Comparison of ENCODE assay signal across 19 cellular contexts in the genomic region with DNA sequence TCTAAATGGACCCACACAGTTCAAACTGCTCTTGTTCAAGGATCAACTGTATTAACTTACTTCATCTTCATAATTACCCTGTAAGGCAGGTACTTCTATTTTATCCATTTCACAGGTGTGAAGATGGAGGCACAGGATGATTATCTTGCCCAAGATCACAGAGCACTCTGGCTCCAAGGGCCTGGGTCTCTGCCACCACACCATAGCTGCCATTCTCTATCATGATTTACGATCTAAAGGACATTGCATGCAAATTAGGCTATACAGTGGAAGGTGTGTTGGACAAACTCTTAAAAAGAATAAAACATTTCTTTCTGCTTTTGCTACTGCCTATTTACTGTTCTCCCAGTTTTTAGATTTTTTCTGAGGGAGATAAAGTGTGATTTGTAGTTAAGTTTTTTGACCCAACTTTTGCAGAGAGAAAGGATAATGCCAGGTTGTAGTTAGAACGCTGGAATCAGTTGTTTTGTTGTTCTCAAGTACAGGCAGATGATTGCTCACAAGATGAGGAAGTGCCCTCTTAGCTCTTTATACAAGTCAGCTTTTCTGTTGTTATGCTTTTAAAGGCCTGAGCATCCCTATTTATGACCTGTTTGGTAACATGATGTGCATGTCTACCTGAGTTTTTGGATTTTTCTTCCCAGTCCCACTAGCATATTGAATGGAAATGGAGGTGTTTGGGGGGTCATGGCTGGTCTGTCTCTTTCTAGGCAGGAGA.
DNase-seq lines count a peak whose midpoint lies in the region; ATAC-seq, FAIRE-seq and TF ChIP-seq lines count a peak whose summit lies in the region.
"Had no signal": no experiment of that assay in that cellular context is flagged by ENCODE, and none has a peak within 500 bp of the region (broad histone marks: within the 10 kb centered on the region; RNA-seq: fewer than 3 reads in every experiment).

No MANE protein-coding gene starts in this region.

- H3K36me3 Mint-ChIP-seq in natural killer cell = no peaks in the 10 kb centered on the region
- peaks cover 6% of the 10 kb centered on the region for H3K36me3 Mint-ChIP-seq in natural killer cell treated with Interleukin-12 subunit alpha and Interleukin-12 subunit beta and Interleukin-15 and Interleukin-18, amount 100 ng/mL, for 72 hours
- peaks cover 45% of the 10 kb centered on the region for H3K36me3 Mint-ChIP-seq in activated T-helper 17 cell treated with anti-CD3 and anti-CD28 coated beads, Interleukin-2, amount 50 U/mL, for 72 hours (ENCODE audit: low read depth)

- H4K20me1 ChIP-seq in K562 (replicated peaks; ENCODE audit: control insufficient read depth, insufficient read depth, low read length) = no peaks in the 10 kb centered on the region

- no peak for FAIRE-seq in K562 (lab: Jason Lieb, UNC)

- peaks cover 41 to 42% of the 10 kb centered on the region in 2 donors for H3K4me1 Mint-ChIP-seq in natural killer cell
- peaks cover 4 to 29% of the 10 kb centered on the region in 2 donors for H3K4me1 Mint-ChIP-seq in natural killer cell treated with Interleukin-12 subunit alpha and Interleukin-12 subunit beta and Interleukin-15 and Interleukin-18, amount 100 ng/mL, for 72 hours (ENCODE audit: low read depth in 2 of 2)
- H3K4me1 Mint-ChIP-seq in activated T-helper 17 cell treated with anti-CD3 and anti-CD28 coated beads, Interleukin-2, amount 50 U/mL, for 72 hours = peaks cover 14% of the 10 kb centered on the region

- POLR2A ChIA-PET in K562 (lab: Yijun Ruan, JAX) = interaction anchor here (0.9 kb wide), 2 partner anchors 10 to 15 kb away, joined by 3 read pairs; no protein-coding TSS in a partner anchor

- H3K27ac ChIP-seq in K562 (ENCODE audit: extremely low read depth, low read depth, low read length) = no peak overlapping the region
- H3K27ac ChIP-seq: left lung, RWPE1, testis, WERI-Rb-1 had no signal

- WGBS in K562 (ENCODE audit: insufficient coverage, low coverage, missing lambda C conversion rate) = 33% methylated on average over 2 of the region's 2 CpGs

- H3K9me3 Mint-ChIP-seq in natural killer cell = no peaks in the 10 kb centered on the region
- H3K9me3 Mint-ChIP-seq in natural killer cell treated with Interleukin-12 subunit alpha and Interleukin-12 subunit beta and Interleukin-15 and Interleukin-18, amount 100 ng/mL, for 72 hours = no peaks in the 10 kb centered on the region
- H3K9me3 Mint-ChIP-seq in activated T-helper 17 cell treated with anti-CD3 and anti-CD28 coated beads, Interleukin-2, amount 50 U/mL, for 72 hours = no peaks in the 10 kb centered on the region
- H3K9me3 Mint-ChIP-seq: activated CD4-positive, alpha-beta memory T cell treated with anti-CD3 and anti-CD28 coated beads for 36 hours; endodermal cell had no signal

- H3K4me1 ChIP-seq in K562 (replicated peaks in 1 of 2; ENCODE audit: control insufficient read depth in 2 of 2, insufficient read depth in 2 of 2, low read length in 2 of 2) = no peaks in the 10 kb centered on the region
- H3K4me1 ChIP-seq: left lung, testis had no signal

- in situ Hi-C loops in K562 (cut with MboI) = no loop called here

- CTCF ChIA-PET in K562 (lab: Yijun Ruan, JAX; ENCODE audit: low intra/inter-chr PET ratio) = no interaction called here

- DNase-seq in natural killer cell = no peak
- no peak for DNase-seq in natural killer cell treated with Interleukin-12 subunit alpha and Interleukin-12 subunit beta and Interleukin-15 and Interleukin-18, amount 100 ng/mL, for 72 hours (ENCODE audit: low spot score)
- DNase-seq in NCI-H2029 treated with DMSO at 0.1 percent for 48 hours (lab: John Stamatoyannopoulos, UW) = peak; percentile 12
- no peak for DNase-seq in K562 (ENCODE audit: extremely low read depth in 1 of 4, low spot score in 3 of 4)
- DNase-seq in omental fat pad (ENCODE audit: low spot score) = no peak
- DNase-seq: activated CD4-positive, alpha-beta memory T cell treated with anti-CD3 and anti-CD28 coated beads for 36 hours; activated naive CD4-positive, alpha-beta T cell treated with anti-CD3 and anti-CD28 coated beads, Interleukin-2, amount 50 U/mL, for 16 hours; COR-L47; endodermal cell; GOT3; left lung; NCI-H345; right cardiac atrium; SW 1271; testis; WERI-Rb-1 had no signal

- no peaks in the 10 kb centered on the region for H3K27me3 ChIP-seq in K562 (ENCODE audit: control insufficient read depth in 2 of 2, insufficient read depth in 2 of 2, low read length in 2 of 2)
- H3K27me3 ChIP-seq: left lung, testis had no signal

- H3K4me3 ChIP-seq in K562 = no peak overlapping the region
- H3K4me3 ChIP-seq: left lung, testis had no signal

- intact Hi-C loops in natural killer cell (cut with micrococcal nuclease) = no loop called here
- intact Hi-C loops in K562 (cut with micrococcal nuclease) = no loop called here

- no peak for TF ChIP-seq POLR2A in K562 (conservative IDR thresholded peaks at IDR 0.05)

- H3K9ac ChIP-seq in K562 (ENCODE audit: insufficient read depth in 1 of 2, low read depth in 2 of 2, low read length in 2 of 2) = no peak overlapping the region

- no peak for TF ChIP-seq EP300 in K562 (IDR thresholded peaks at IDR 0.05; ENCODE audit: low read length)

- no peak for TF ChIP-seq RAD21 in K562 (CRISPR knock-in tag; conservative IDR thresholded peaks at IDR 0.05 in 1 of 2, IDR thresholded peaks at IDR 0.05 in 1 of 2)

- TF ChIP-seq CTCF in natural killer cell (IDR thresholded peaks at IDR 0.05) (no peak), K562 (IDR thresholded peaks at IDR 0.05 in 2 of 3, conservative IDR thresholded peaks at IDR 0.05 in 1 of 3; ENCODE audit: insufficient read depth in 2 of 3, low read depth in 1 of 3, low read length in 3 of 3) (no peak), omental fat pad (IDR thresholded peaks at IDR 0.05) (no peak)

- peaks cover 11% of the 10 kb centered on the region for H3K36me3 ChIP-seq in K562 (ENCODE audit: control insufficient read depth, insufficient read depth, low read length)

- no TSS peak for BruUV-seq in K562 (replicated peaks; lab: Mats Ljungman, UMichigan)

- no peak overlapping the region for H2AFZ ChIP-seq in K562 (ENCODE audit: low read depth, low read length)

- H3K9me3 ChIP-seq in K562 (replicated peaks; ENCODE audit: control insufficient read depth, insufficient read depth, low read depth, low read length) = no peaks in the 10 kb centered on the region
- H3K9me3 ChIP-seq: left lung, testis had no signal

- peaks cover 4% of the 10 kb centered on the region for H3K9me1 ChIP-seq in K562 (ENCODE audit: control insufficient read depth, insufficient read depth, low read length)

- H3K4me3 Mint-ChIP-seq in natural killer cell = no peak overlapping the region
- H3K4me3 Mint-ChIP-seq in natural killer cell treated with Interleukin-12 subunit alpha and Interleukin-12 subunit beta and Interleukin-15 and Interleukin-18, amount 100 ng/mL, for 72 hours = no peak overlapping the region
- no peak overlapping the region for H3K4me3 Mint-ChIP-seq in activated T-helper 17 cell treated with anti-CD3 and anti-CD28 coated beads, Interleukin-2, amount 50 U/mL, for 72 hours
- H3K4me3 Mint-ChIP-seq: activated CD4-positive, alpha-beta memory T cell treated with anti-CD3 and anti-CD28 coated beads for 36 hours; endodermal cell had no signal

- H3K27me3 Mint-ChIP-seq in natural killer cell (ENCODE audit: low read depth in 2 of 2) = no peaks in the 10 kb centered on the region
- no peaks in the 10 kb centered on the region for H3K27me3 Mint-ChIP-seq in natural killer cell treated with Interleukin-12 subunit alpha and Interleukin-12 subunit beta and Interleukin-15 and Interleukin-18, amount 100 ng/mL, for 72 hours
- H3K27me3 Mint-ChIP-seq in activated T-helper 17 cell treated with anti-CD3 and anti-CD28 coated beads, Interleukin-2, amount 50 U/mL, for 72 hours = no peaks in the 10 kb centered on the region
- H3K27me3 Mint-ChIP-seq: activated CD4-positive, alpha-beta memory T cell treated with anti-CD3 and anti-CD28 coated beads for 36 hours had no signal

- no peak overlapping the region for H3K4me2 ChIP-seq in K562 (ENCODE audit: insufficient read depth, low read length)

- ATAC-seq in natural killer cell (no peak), K562 (no peak), HG03135 (IDR thresholded peaks at IDR 0.05; ENCODE audit: unreplicated experiment) (no peak), omental fat pad (ENCODE audit: low FRiP score) (no peak)
- no peak for ATAC-seq in natural killer cell treated with Interleukin-12 subunit alpha and Interleukin-12 subunit beta and Interleukin-15 and Interleukin-18, amount 100 ng/mL, for 72 hours
- ATAC-seq in activated T-helper 17 cell treated with anti-CD3 and anti-CD28 coated beads, Interleukin-2, amount 50 U/mL, for 72 hours (replicated peaks) = no peak
- ATAC-seq: left lung, right cardiac atrium had no signal

- peak overlapping the region; percentile 42 to 62 for H3K27ac Mint-ChIP-seq in natural killer cell
- peak overlapping the region in 1 of 2 donors; percentile 35 for H3K27ac Mint-ChIP-seq in natural killer cell treated with Interleukin-12 subunit alpha and Interleukin-12 subunit beta and Interleukin-15 and Interleukin-18, amount 100 ng/mL, for 72 hours
- H3K27ac Mint-ChIP-seq in activated T-helper 17 cell treated with anti-CD3 and anti-CD28 coated beads, Interleukin-2, amount 50 U/mL, for 72 hours = no peak overlapping the region
- H3K27ac Mint-ChIP-seq: activated CD4-positive, alpha-beta memory T cell treated with anti-CD3 and anti-CD28 coated beads for 36 hours; endodermal cell had no signal

- no peaks in the 10 kb centered on the region for H3K79me2 ChIP-seq in K562 (ENCODE audit: control insufficient read depth, insufficient read depth, low read length)

TF ChIP-seq in K562, 482 proteins besides CTCF, POLR2A, EP300 and RAD21 (continues in another document):
- TF ChIP-seq KHSRP (IDR thresholded peaks at IDR 0.05) = no peak
- no peak for TF ChIP-seq TFE3 (CRISPR knock-in tag; IDR thresholded peaks at IDR 0.05)
- TF ChIP-seq MECOM (CRISPR knock-in tag; IDR thresholded peaks at IDR 0.05) = no peak
